Comparison of ENCODE assay signal across 9 cellular contexts in the genomic region with DNA sequence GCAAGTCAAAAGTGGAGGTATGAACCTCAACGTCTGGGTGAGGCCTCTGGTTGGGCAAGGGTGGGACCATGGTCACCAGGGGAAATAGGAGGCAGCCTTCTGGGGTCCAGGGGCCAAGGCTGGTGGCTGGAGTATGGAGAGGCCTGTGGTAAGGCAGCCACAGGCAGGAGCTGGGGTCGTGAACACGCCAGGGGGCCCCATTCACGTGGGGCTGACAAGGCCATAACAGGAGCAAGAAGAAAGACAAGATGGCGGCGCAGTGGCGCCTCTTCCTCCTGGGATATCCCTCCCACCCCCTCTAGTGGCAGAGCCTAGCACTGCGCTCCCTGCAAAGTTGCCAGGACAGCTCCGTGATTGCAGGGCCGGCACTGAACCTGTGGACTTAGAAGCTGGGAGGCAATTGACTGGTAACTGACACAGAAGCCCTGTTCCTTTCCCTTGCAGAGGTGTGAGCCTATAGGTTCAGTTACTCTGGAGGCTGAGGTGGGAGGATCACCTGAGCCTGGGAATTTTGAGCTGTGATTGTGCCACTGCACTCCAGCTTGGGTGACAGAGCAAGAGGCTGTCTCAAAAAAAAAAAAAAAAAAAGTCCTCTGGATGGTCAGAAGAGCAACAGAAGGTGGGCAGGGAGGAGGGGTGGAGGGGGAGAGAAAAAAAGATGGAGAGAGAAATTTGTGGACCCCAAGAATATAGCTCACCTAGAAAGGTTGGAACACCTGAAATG. TPM values are rescaled to one million over a fixed set of nuclear protein-coding genes. Genes with fewer than 3 reads are reported as not detected.
DNase-seq lines count a peak whose midpoint lies in the region; ATAC-seq and TF ChIP-seq lines count a peak whose summit lies in the region.
"Had no signal": no experiment of that assay in that cellular context is flagged by ENCODE, and none has a peak within 500 bp of the region (broad histone marks: within the 10 kb centered on the region; RNA-seq: fewer than 3 reads in every experiment).

No MANE protein-coding gene starts in this region.

- no peaks in the 10 kb centered on the region for H3K9me2 ChIP-seq in OCI-LY7 (ENCODE audit: insufficient read depth, low read length)

- no peaks in the 10 kb centered on the region for H4K20me1 ChIP-seq in OCI-LY7 (ENCODE audit: insufficient read depth, low read length)

- peak; percentile 91 for DNase-seq in Calu3
- peak; percentile 22 for DNase-seq in HS-5 (ENCODE audit: low read depth)
- DNase-seq in OCI-LY7 (ENCODE audit: low spot score) = peak; percentile 81
- peak; percentile 80 to 82 for DNase-seq in activated T-cell treated with anti-CD3 and anti-CD28 coated beads, Interleukin-2, amount 50 U/mL, for 72 hours
- peak; percentile 80 for DNase-seq in fibroblast of mammary gland (ENCODE audit: low read depth)
- peak; percentile 35 for DNase-seq in stromal cell of bone marrow (ENCODE audit: low read depth)

- H3K36me3 ChIP-seq in OCI-LY7 (ENCODE audit: insufficient read depth, low read length) (no peaks in the 10 kb centered on the region; the same call in 1 of the 2 replicates), neuron (ENCODE audit: insufficient read depth, low read length) (no peaks in the 10 kb centered on the region)

- no peaks in the 10 kb centered on the region for H3K4me1 Mint-ChIP-seq in Calu3 (ENCODE audit: low read depth, unreplicated experiment)
- H3K4me1 Mint-ChIP-seq in activated T-cell treated with anti-CD3 and anti-CD28 coated beads, Interleukin-2, amount 50 U/mL, for 72 hours (ENCODE audit: low read depth) = no peaks in the 10 kb centered on the region

- no peaks in the 10 kb centered on the region for H3K9me3 Mint-ChIP-seq in Calu3 (ENCODE audit: low read depth, unreplicated experiment)
- peaks cover 3 to 6% of the 10 kb centered on the region in 2 donors for H3K9me3 Mint-ChIP-seq in activated T-cell treated with anti-CD3 and anti-CD28 coated beads, Interleukin-2, amount 50 U/mL, for 72 hours

- no peaks in the 10 kb centered on the region for H3K36me3 Mint-ChIP-seq in Calu3 (ENCODE audit: insufficient read depth, unreplicated experiment)
- no peaks in the 10 kb centered on the region for H3K36me3 Mint-ChIP-seq in activated T-cell treated with anti-CD3 and anti-CD28 coated beads, Interleukin-2, amount 50 U/mL, for 72 hours (ENCODE audit: insufficient read depth in 2 of 2)

- CTCF ChIA-PET in Calu3 (lab: Charles Lee) = interaction anchor here (0.5 to 4.0 kb wide), 19 partner anchors 14 to 621 kb away, joined by 3 to 190 read pairs (median 5); partner anchors contain the start of gene ZSCAN5A
- CTCF ChIA-PET in OCI-LY7 (lab: Charles Lee; ENCODE audit: unreplicated experiment) = interaction anchor here (1.4 kb wide), 1 partner anchor 80 kb away, joined by 5 read pairs; no protein-coding TSS in a partner anchor

- peak overlapping the region; percentile 39 for H3K27ac Mint-ChIP-seq in Calu3 (ENCODE audit: unreplicated experiment)
- H3K27ac Mint-ChIP-seq in activated T-cell treated with anti-CD3 and anti-CD28 coated beads, Interleukin-2, amount 50 U/mL, for 72 hours = no peak overlapping the region

- H2AFZ ChIP-seq in OCI-LY7 (ENCODE audit: low read length) = peak overlapping the region; percentile 86
- peak overlapping the region; percentile 97 for H2AFZ ChIP-seq in neuron (ENCODE audit: low read depth, low read length)

- H3K4me3 Mint-ChIP-seq in Calu3 (ENCODE audit: low read depth, unreplicated experiment) = no peak overlapping the region
- no peak overlapping the region for H3K4me3 Mint-ChIP-seq in activated T-cell treated with anti-CD3 and anti-CD28 coated beads, Interleukin-2, amount 50 U/mL, for 72 hours

- peak; percentile 88 for TF ChIP-seq CTCF in Calu3 (IDR thresholded peaks at IDR 0.05; ENCODE audit: unreplicated experiment)
- TF ChIP-seq CTCF in OCI-LY7 (conservative IDR thresholded peaks at IDR 0.05; ENCODE audit: low read length) = peak; percentile 84
- peak; percentile 97 for TF ChIP-seq CTCF in fibroblast of mammary gland (conservative IDR thresholded peaks at IDR 0.05; ENCODE audit: control insufficient read depth, insufficient read depth, low read depth, low read length)

- POLR2A ChIA-PET in OCI-LY7 (lab: Charles Lee) = no interaction called here

- H3K9me3 ChIP-seq in OCI-LY7 (ENCODE audit: low read length) (peaks cover 10% of the 10 kb centered on the region; the same call in 1 of the 2 replicates), neuron (ENCODE audit: low read length) (peaks cover 5% of the 10 kb centered on the region)

- H3K4me2 ChIP-seq in OCI-LY7 (ENCODE audit: low read length) = no peak overlapping the region

- no peaks in the 10 kb centered on the region for H3K27me3 Mint-ChIP-seq in Calu3 (ENCODE audit: unreplicated experiment)
- H3K27me3 Mint-ChIP-seq in activated T-cell treated with anti-CD3 and anti-CD28 coated beads, Interleukin-2, amount 50 U/mL, for 72 hours (ENCODE audit: low read depth) = no peaks in the 10 kb centered on the region

- BruUV-seq in Calu3 (replicated peaks; lab: Mats Ljungman, UMichigan) (no TSS peak), OCI-LY7 (replicated peaks; lab: Mats Ljungman, UMichigan) (no TSS peak)

- ATAC-seq in activated T-cell treated with anti-CD3 and anti-CD28 coated beads, Interleukin-2, amount 50 U/mL, for 72 hours (replicated peaks in 1 of 2) = peak; percentile 64 to 68
- no peak for ATAC-seq in HG03439 (IDR thresholded peaks at IDR 0.05; ENCODE audit: unreplicated experiment)

- no peak overlapping the region for H3K27ac ChIP-seq in OCI-LY7 (ENCODE audit: low read depth, low read length, poor library complexity, severe bottlenecking)

- intact Hi-C loops in Calu3 (cut with micrococcal nuclease; ENCODE audit: unreplicated experiment) (loop anchor here (1.0 to 5.0 kb wide), 4 partner anchors 59 to 186 kb away; partner anchors contain the start of gene ZSCAN5A), OCI-LY7 (cut with micrococcal nuclease; ENCODE audit: unreplicated experiment) (no loop called here)

- H3K27me3 ChIP-seq in neuron (ENCODE audit: insufficient read depth, low read length) = no peaks in the 10 kb centered on the region

- no peaks in the 10 kb centered on the region for H3K79me2 ChIP-seq in OCI-LY7 (ENCODE audit: insufficient read depth, low read depth, low read length)

- H3K4me3 ChIP-seq in OCI-LY7 (ENCODE audit: low read depth, low read length, poor library complexity, severe bottlenecking) = no peak overlapping the region
- no peak overlapping the region for H3K4me3 ChIP-seq in fibroblast of mammary gland (ENCODE audit: control insufficient read depth, low read depth, low read length)
- H3K4me3 ChIP-seq in neuron (ENCODE audit: low read length) = no peak overlapping the region

- H3K4me1 ChIP-seq in OCI-LY7 (ENCODE audit: insufficient read depth, low read length, poor library complexity, severe bottlenecking) (no peaks in the 10 kb centered on the region), neuron (ENCODE audit: insufficient read depth, low read length) (no peaks in the 10 kb centered on the region)

RNA-seq across cellular contexts. Expression of gene EDDM13, which starts 19.7 kb away (rescaled TPM):
- total RNA-seq in Calu3 (2022) (not detected in 2 replicates), OCI-LY7 (2022) (not detected in 2 replicates)
- not detected in 2 replicates for total RNA-seq in OCI-LY7 (2014; rRNA removed; shearing (Covaris generic))
- under 1 TPM in 1 of 2 donors, not detected in 1; 0.67 TPM for total RNA-seq in activated T-cell treated with anti-CD3 and anti-CD28 coated beads, Interleukin-2, amount 50 U/mL, for 72 hours

RNA-seq across cellular contexts. Expression of gene ZSCAN5C, which starts 50.8 kb away (rescaled TPM):
- total RNA-seq in Calu3 (2022) (not detected in 2 replicates), OCI-LY7 (2022) (not detected in 2 replicates)
- not detected in 2 replicates for total RNA-seq in OCI-LY7 (2014; rRNA removed; shearing (Covaris generic))
- total RNA-seq in activated T-cell treated with anti-CD3 and anti-CD28 coated beads, Interleukin-2, amount 50 U/mL, for 72 hours = not detected
- total RNA-seq: activated CD8-positive, alpha-beta memory T cell treated with anti-CD3 and anti-CD28 coated beads for 36 hours had no signal

RNA-seq across cellular contexts. Expression of gene ZSCAN5B, which starts 55.3 kb away (rescaled TPM):
- total RNA-seq in Calu3 (2022) (not detected in 2 replicates), OCI-LY7 (2022) (not detected in 2 replicates)
- total RNA-seq in OCI-LY7 (2014; rRNA removed; shearing (Covaris generic)) = not detected in 2 replicates
- not detected for total RNA-seq in activated T-cell treated with anti-CD3 and anti-CD28 coated beads, Interleukin-2, amount 50 U/mL, for 72 hours
- total RNA-seq: activated CD8-positive, alpha-beta memory T cell treated with anti-CD3 and anti-CD28 coated beads for 36 hours had no signal

Comparison
In these comparisons a context has a peak if more than half of its experiments do, and no peak if none do; other contexts are left out.
1. DNase-seq: peak in every context shown above with its lines; median percentile 91 in Calu3; 81 in OCI-LY7; 81 in activated T-cell treated with anti-CD3 and anti-CD28 coated beads, Interleukin-2, amount 50 U/mL, for 72 hours; 80 in fibroblast of mammary gland; 35 in stromal cell of bone marrow; 22 in HS-5.